9 cellular contexts compared by ENCODE assay signal in the genomic region with DNA sequence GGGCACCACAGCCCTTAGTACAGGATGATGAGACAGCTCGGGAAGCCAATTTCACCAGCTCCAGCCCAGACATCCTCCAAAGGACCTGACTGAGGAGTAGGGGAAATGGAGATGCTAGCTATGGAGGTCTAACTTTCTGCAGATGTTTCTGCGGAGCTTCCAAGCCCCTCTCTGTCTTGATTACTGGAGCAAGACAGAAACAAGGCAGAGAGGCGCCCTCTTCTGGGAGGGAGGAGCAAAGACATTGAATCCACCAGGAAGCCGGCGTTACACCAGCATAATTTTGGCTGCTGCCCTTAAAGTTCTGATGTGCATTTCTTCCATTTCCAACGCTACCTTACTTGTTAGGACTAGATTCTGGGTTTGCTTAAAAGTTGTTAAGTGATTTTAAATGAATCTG.
A peak's percentile ranks its signal among the peaks of the same experiment; 100 is the strongest.
DNase-seq lines count a peak whose midpoint lies in the region; ATAC-seq and TF ChIP-seq lines count a peak whose summit lies in the region.
"Had no signal": no experiment of that assay in that cellular context is flagged by ENCODE, and none has a peak within 500 bp of the region (broad histone marks: within the 10 kb centered on the region; RNA-seq: fewer than 3 reads in every experiment).

No MANE protein-coding gene starts in this region.

- no peak overlapping the region for H3K9ac ChIP-seq in neural progenitor cell

- H3K27ac Mint-ChIP-seq in neural progenitor cell, result no peak overlapping the region

- H3K27me3 Mint-ChIP-seq in neural progenitor cell (ENCODE audit: insufficient read depth, low read depth), result peaks cover 34% of the 10 kb centered on the region

- TF ChIP-seq CTCF in adrenal gland (IDR thresholded peaks at IDR 0.05) (peak; percentile 17 to 48 (median 38)), neural progenitor cell (IDR thresholded peaks at IDR 0.05) (peak; percentile 84), left lung (IDR thresholded peaks at IDR 0.05) (no peak)

- peaks cover 7% of the 10 kb centered on the region for H3K36me3 Mint-ChIP-seq in neural progenitor cell

- H3K4me3 ChIP-seq in adrenal gland (no peak overlapping the region), neural progenitor cell (no peak overlapping the region), left lung (no peak overlapping the region)
- H3K4me3 ChIP-seq: SJSA1 had no signal

- H4K20me1 ChIP-seq in neural progenitor cell (ENCODE audit: low read depth), result peaks cover 44% of the 10 kb centered on the region

- H3K4me1 Mint-ChIP-seq in neural progenitor cell, result peaks cover 44% of the 10 kb centered on the region

- peaks cover 52% of the 10 kb centered on the region for H3K27me3 ChIP-seq in adrenal gland
- H3K27me3 ChIP-seq in neural progenitor cell, result peaks cover 100% of the 10 kb centered on the region
- peaks cover 65 to 97% of the 10 kb centered on the region in 2 donors for H3K27me3 ChIP-seq in left lung

- no peaks in the 10 kb centered on the region for H3K9me3 Mint-ChIP-seq in neural progenitor cell

- H3K36me3 ChIP-seq in adrenal gland (replicated peaks in 1 of 2), result no peaks in the 10 kb centered on the region
- H3K36me3 ChIP-seq in neural progenitor cell, result no peaks in the 10 kb centered on the region
- no peaks in the 10 kb centered on the region for H3K36me3 ChIP-seq in left lung
- H3K36me3 ChIP-seq: SJSA1 had no signal

- H3K4me1 ChIP-seq in adrenal gland (replicated peaks in 1 of 2) (peaks cover 13 to 21% of the 10 kb centered on the region in 2 donors), neural progenitor cell (peaks cover 14% of the 10 kb centered on the region), left lung (peaks cover 0 to 10% of the 10 kb centered on the region in 2 donors)

- ATAC-seq in GM21360 (IDR thresholded peaks at IDR 0.05; ENCODE audit: unreplicated experiment), result no peak
- no peak for ATAC-seq in left lung
- ATAC-seq in HG03378 (IDR thresholded peaks at IDR 0.05; ENCODE audit: unreplicated experiment), result no peak

- 2 to 17% (median 12%) methylated on average over 5 to 6 of the region's 6 CpGs for WGBS in adrenal gland, 4 donors

- H3K4me2 ChIP-seq in neural progenitor cell, result peak overlapping the region; percentile 59

- no peaks in the 10 kb centered on the region for H3K9me3 ChIP-seq in adrenal gland (replicated peaks in 1 of 3)
- H3K9me3 ChIP-seq in neural progenitor cell (ENCODE audit: low read depth), result no peaks in the 10 kb centered on the region
- no peaks in the 10 kb centered on the region for H3K9me3 ChIP-seq in left lung
- H3K9me3 ChIP-seq: SJSA1 had no signal

- intact Hi-C loops in adrenal gland (cut with DNase I), result loop anchor here in 1 of 2 donors (10.0 kb wide), 3 partner anchors 132 to 282 kb away; no protein-coding TSS in a partner anchor
- intact Hi-C loops in left lung (cut with DNase I), result no loop called here

- peak; percentile 80 for DNase-seq in NCI-H82 (lab: John Stamatoyannopoulos, UW)
- DNase-seq in NCI-H82 treated with DMSO at 0.1 percent for 48 hours (lab: John Stamatoyannopoulos, UW; ENCODE audit: unreplicated experiment), result no peak
- peak; percentile 40 for DNase-seq in M059J (ENCODE audit: low read depth)
- peak in 3 of 7 donors; percentile 31 to 46 (median 35) for DNase-seq in adrenal gland
- DNase-seq in neural progenitor cell (ENCODE audit: low spot score), result peak; percentile 79
- no peak for DNase-seq in left lung

- H3F3A ChIP-seq in neural progenitor cell (ENCODE audit: low read depth), result peaks cover 16% of the 10 kb centered on the region

- H3K4me3 Mint-ChIP-seq in neural progenitor cell, result no peak overlapping the region

- H2AFZ ChIP-seq in neural progenitor cell (replicated peaks), result peak overlapping the region; percentile 28

- H3K79me2 ChIP-seq in neural progenitor cell (ENCODE audit: low read depth), result no peaks in the 10 kb centered on the region

- H3K27ac ChIP-seq in adrenal gland, result no peak overlapping the region
- H3K27ac ChIP-seq in neural progenitor cell, result no peak overlapping the region
- H3K27ac ChIP-seq in left lung, result no peak overlapping the region
- H3K27ac ChIP-seq: SJSA1 had no signal

- TF ChIP-seq POLR2A in adrenal gland (IDR thresholded peaks at IDR 0.05), result no peak

Comparison
In these comparisons a context has a peak if more than half of its experiments do, and no peak if none do; other contexts are left out.
1. DNase-seq: peak in NCI-H82 (single experiment), M059J (single experiment) and neural progenitor cell (single experiment); none in NCI-H82 treated with DMSO at 0.1 percent for 48 hours (single experiment) and left lung (0 of 2).
2. CTCF ChIP-seq: peak in adrenal gland (6 of 6) and neural progenitor cell (single experiment); none in left lung (0 of 2).